23 cellular contexts compared by ENCODE assay signal in the genomic region with DNA sequence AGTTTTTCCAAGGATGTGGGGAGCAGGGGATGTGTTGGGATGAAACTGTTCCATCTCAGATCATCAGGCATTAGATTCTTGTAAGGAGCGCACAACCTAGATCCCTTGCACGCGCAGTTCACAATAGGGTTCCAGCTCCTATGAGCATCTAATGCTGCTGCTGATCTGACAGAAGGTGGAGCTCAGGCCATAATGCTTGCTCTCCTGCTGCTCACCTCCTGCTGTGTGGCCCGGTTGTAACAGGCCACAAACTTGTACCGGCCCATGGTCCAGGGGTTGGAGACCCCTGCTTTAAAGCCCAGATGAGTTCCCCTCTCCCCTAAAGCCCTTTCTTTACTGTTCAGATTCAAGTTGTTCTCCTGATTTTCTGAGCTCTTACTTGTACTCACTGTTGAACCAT. TPM values are rescaled to one million over a fixed set of nuclear protein-coding genes. Genes with fewer than 3 reads are reported as not detected.
DNase-seq lines count a peak whose midpoint lies in the region; TF ChIP-seq lines count a peak whose summit lies in the region.
"Had no signal": no experiment of that assay in that cellular context is flagged by ENCODE, and none has a peak within 500 bp of the region (broad histone marks: within the 10 kb centered on the region; RNA-seq: fewer than 3 reads in every experiment).

No MANE protein-coding gene starts in this region.

- TF ChIP-seq POLR2A in erythroblast (IDR thresholded peaks at IDR 0.05; ENCODE audit: low read length) (no peak), adrenal gland (IDR thresholded peaks at IDR 0.05) (no peak)

- H3K4me3 ChIP-seq in LNCaP clone FGC (ENCODE audit: low read depth, low read length) (no peak overlapping the region), WERI-Rb-1 (ENCODE audit: low read depth, low read length) (no peak overlapping the region), fibroblast of pulmonary artery (replicated peaks; ENCODE audit: low read depth, low read length) (no peak overlapping the region), adrenal gland (no peak overlapping the region)
- H3K4me3 ChIP-seq: coronary artery, GM23248, thoracic aorta, uterus had no signal

- H3K27me3 ChIP-seq in WERI-Rb-1 (ENCODE audit: insufficient read depth, low read depth, severe bottlenecking) (no peaks in the 10 kb centered on the region), adrenal gland (no peaks in the 10 kb centered on the region)
- H3K27me3 ChIP-seq: uterus had no signal

- no peaks in the 10 kb centered on the region for H3K36me3 ChIP-seq in WERI-Rb-1
- H3K36me3 ChIP-seq in adrenal gland (replicated peaks in 1 of 2): no peaks in the 10 kb centered on the region
- H3K36me3 ChIP-seq: thoracic aorta, uterus had no signal

- no peaks in the 10 kb centered on the region for H3K9me3 Mint-ChIP-seq in endothelial cell (ENCODE audit: unreplicated experiment)
- H3K9me3 Mint-ChIP-seq: activated CD4-positive, alpha-beta T cell treated with anti-CD3 and anti-CD28 coated beads, Interleukin-2, amount 10 ng/mL, durations not matched to agents 7 days and 5 days; activated naive CD4-positive, alpha-beta T cell treated with anti-CD3 and anti-CD28 coated beads, Interleukin-2, amount 50 U/mL, for 24 hours; CD14-positive monocyte had no signal

- H3K36me3 Mint-ChIP-seq in endothelial cell (ENCODE audit: low read depth, unreplicated experiment): no peaks in the 10 kb centered on the region
- H3K36me3 Mint-ChIP-seq: activated naive CD4-positive, alpha-beta T cell treated with anti-CD3 and anti-CD28 coated beads, Interleukin-2, amount 50 U/mL, for 24 hours had no signal

- DNase-seq in GM13977 (ENCODE audit: low spot score) (no peak), LNCaP clone FGC (ENCODE audit: low read depth) (no peak), WERI-Rb-1 (peak; percentile 44), fibroblast of pulmonary artery (ENCODE audit: low read depth) (peak; percentile 6), endothelial cell (ENCODE audit: low spot score) (no peak), erythroblast (lab: John Stamatoyannopoulos, UW) (no peak), adrenal gland (no peak)
- DNase-seq: activated CD4-positive, alpha-beta T cell treated with anti-CD3 and anti-CD28 coated beads, Interleukin-2, amount 10 ng/mL, durations not matched to agents 7 days and 5 days; Calu3; GM23248; hippocampal formation; NCI-H1105; NCI-H187 treated with DMSO at 0.1 percent for 48 hours; NCI-H2227 treated with DMSO at 0.1 percent for 48 hours; RPMI8226; stimulated activated naive CD4-positive, alpha-beta T cell; T-helper 2 cell; uterus had no signal

- intact Hi-C loops in adrenal gland (cut with DNase I): no loop called here

- no peaks in the 10 kb centered on the region for H3K27me3 Mint-ChIP-seq in endothelial cell (ENCODE audit: unreplicated experiment)
- H3K27me3 Mint-ChIP-seq: activated naive CD4-positive, alpha-beta T cell treated with anti-CD3 and anti-CD28 coated beads, Interleukin-2, amount 50 U/mL, for 24 hours had no signal

- H3K27ac Mint-ChIP-seq in endothelial cell (ENCODE audit: unreplicated experiment): no peak overlapping the region
- H3K27ac Mint-ChIP-seq: activated CD4-positive, alpha-beta T cell treated with anti-CD3 and anti-CD28 coated beads, Interleukin-2, amount 10 ng/mL, durations not matched to agents 7 days and 5 days; activated naive CD4-positive, alpha-beta T cell treated with anti-CD3 and anti-CD28 coated beads, Interleukin-2, amount 50 U/mL, for 24 hours; CD14-positive monocyte; progenitor cell of endocrine pancreas had no signal

- in situ Hi-C loops in GM13977 (cut with MboI; ENCODE audit: low pct_unique_long_range_greater_than_20kb, low sequenced_read_pairs, unreplicated experiment): loop anchor here (10.0 kb wide), 2 partner anchors 199 to 359 kb away; no protein-coding TSS in a partner anchor

- H3K27ac ChIP-seq in WERI-Rb-1: no peak overlapping the region
- H3K27ac ChIP-seq in adrenal gland: no peak overlapping the region
- H3K27ac ChIP-seq: coronary artery, GM23248, thoracic aorta, uterus had no signal

- no peak overlapping the region for H3K4me3 Mint-ChIP-seq in endothelial cell (ENCODE audit: unreplicated experiment)
- H3K4me3 Mint-ChIP-seq: activated CD4-positive, alpha-beta T cell treated with anti-CD3 and anti-CD28 coated beads, Interleukin-2, amount 10 ng/mL, durations not matched to agents 7 days and 5 days; activated naive CD4-positive, alpha-beta T cell treated with anti-CD3 and anti-CD28 coated beads, Interleukin-2, amount 50 U/mL, for 24 hours; CD14-positive monocyte had no signal

- H3K9me3 ChIP-seq in WERI-Rb-1 (ENCODE audit: severe bottlenecking) (no peaks in the 10 kb centered on the region), adrenal gland (replicated peaks in 1 of 3) (no peaks in the 10 kb centered on the region)
- H3K9me3 ChIP-seq: thoracic aorta, uterus had no signal

- 83 to 90% (median 86%) methylated on average over 5 of the region's 5 CpGs for WGBS in adrenal gland, 4 donors

- H3K4me1 Mint-ChIP-seq in endothelial cell (ENCODE audit: unreplicated experiment): no peaks in the 10 kb centered on the region
- H3K4me1 Mint-ChIP-seq: activated CD4-positive, alpha-beta T cell treated with anti-CD3 and anti-CD28 coated beads, Interleukin-2, amount 10 ng/mL, durations not matched to agents 7 days and 5 days; activated naive CD4-positive, alpha-beta T cell treated with anti-CD3 and anti-CD28 coated beads, Interleukin-2, amount 50 U/mL, for 24 hours had no signal

- peak; percentile 24 for TF ChIP-seq CTCF in GM13977 (IDR thresholded peaks at IDR 0.05; ENCODE audit: extremely low read depth, insufficient read depth, missing control alignments)
- TF ChIP-seq CTCF in LNCaP clone FGC (IDR thresholded peaks at IDR 0.05; ENCODE audit: control insufficient read depth, extremely low read depth, insufficient read depth): peak; percentile 11; the same call in 1 of the 2 replicates
- TF ChIP-seq CTCF in WERI-Rb-1 (IDR thresholded peaks at IDR 0.05; ENCODE audit: low read depth, low read length): peak; percentile 58; the same call in 1 of the 2 replicates
- TF ChIP-seq CTCF in fibroblast of pulmonary artery (IDR thresholded peaks at IDR 0.05; ENCODE audit: low read length, missing control alignments): no peak
- no peak for TF ChIP-seq CTCF in endothelial cell (IDR thresholded peaks at IDR 0.05; ENCODE audit: unreplicated experiment)
- no peak for TF ChIP-seq CTCF in adrenal gland (IDR thresholded peaks at IDR 0.05)

- no peaks in the 10 kb centered on the region for H3K4me1 ChIP-seq in adrenal gland (replicated peaks in 1 of 2)
- H3K4me1 ChIP-seq: uterus had no signal

RNA-seq across cellular contexts. Expression of gene RNF135, which starts 44.8 kb away (rescaled TPM):
- 14.6 TPM for total RNA-seq in endothelial cell (ENCODE audit: unreplicated experiment)
- 10 to 100 TPM; 15.7 to 35.6 (median 22.7) TPM for total RNA-seq in adrenal gland
- polyA plus RNA-seq in adrenal gland: 10 to 100 TPM; 11.0 to 23.7 (median 21.6) TPM

Comparison
In these comparisons a context has a peak if more than half of its experiments do, and no peak if none do; other contexts are left out.
1. DNase-seq: peak in WERI-Rb-1 (single experiment) and fibroblast of pulmonary artery (single experiment); none in GM13977 (single experiment), LNCaP clone FGC (single experiment), endothelial cell (single experiment), erythroblast (0 of 2) and adrenal gland (0 of 7).
2. CTCF ChIP-seq: peak in GM13977 (single experiment), LNCaP clone FGC (single experiment) and WERI-Rb-1 (single experiment); none in fibroblast of pulmonary artery (single experiment), endothelial cell (single experiment) and adrenal gland (0 of 6).